ENCODE assay signal across 27 cellular contexts in the genomic region with DNA sequence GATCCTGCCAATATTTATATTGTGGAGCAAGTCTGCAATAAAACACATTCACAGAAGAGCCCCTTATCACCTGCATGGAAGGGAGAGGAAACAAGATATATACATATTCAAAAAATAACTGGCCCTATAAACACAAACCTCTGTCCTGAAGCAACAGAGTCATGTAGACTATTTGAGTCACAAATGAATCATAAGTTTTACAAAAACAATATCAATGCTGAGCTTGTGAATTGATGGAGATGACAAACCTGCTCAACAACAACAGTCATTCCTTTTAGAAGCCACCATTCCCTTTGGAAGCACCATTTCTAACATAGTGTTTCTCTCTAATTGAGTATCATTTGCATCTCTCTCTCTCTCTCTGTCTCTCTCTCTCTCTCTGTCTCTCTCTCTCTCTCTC.
"Had no signal": no experiment of that assay in that cellular context is flagged by ENCODE, and none has a peak within 500 bp of the region (broad histone marks: within the 10 kb centered on the region; RNA-seq: fewer than 3 reads in every experiment).

No MANE protein-coding gene starts in this region.

- H3K36me3 ChIP-seq: adrenal gland, ascending aorta, esophagus muscularis mucosa had no signal

- ATAC-seq: activated CD4-positive, alpha-beta T cell treated with anti-CD3 and anti-CD28 coated beads for 36 hours; activated CD8-positive, alpha-beta memory T cell treated with anti-CD3 and anti-CD28 coated beads, Interleukin-2, amount 10 ng/mL, durations not matched to agents 7 days and 5 days; activated CD8-positive, alpha-beta T cell treated with anti-CD3 and anti-CD28 coated beads, Interleukin-2, amount 10 ng/mL, durations not matched to agents 7 days and 5 days; activated naive CD8-positive, alpha-beta T cell treated with anti-CD3 and anti-CD28 coated beads, Interleukin-2, amount 50 U/mL, for 24 hours; effector memory CD8-positive, alpha-beta T cell; T-helper 17 cell had no signal

- H3K27me3 ChIP-seq: ascending aorta had no signal

- H3K27ac ChIP-seq: adrenal gland, ascending aorta, esophagus muscularis mucosa had no signal

- H3K4me1 ChIP-seq: adrenal gland, ascending aorta, esophagus muscularis mucosa had no signal

- DNase-seq: activated CD4-positive, alpha-beta memory T cell treated with anti-CD3 and anti-CD28 coated beads for 36 hours; activated CD4-positive, alpha-beta T cell treated with anti-CD3 and anti-CD28 coated beads for 36 hours; activated CD4-positive, alpha-beta T cell treated with anti-CD3 and anti-CD28 coated beads, Interleukin-2, amount 10 ng/mL, durations not matched to agents 24 days and 14 days; activated CD4-positive, CD25-positive, alpha-beta regulatory T cell; activated CD4-positive, CD25-positive, alpha-beta regulatory T cell treated with anti-CD3 and anti-CD28 coated beads, Interleukin-2, amount 50 U/mL, for 72 hours; activated CD8-positive, alpha-beta memory T cell treated with anti-CD3 and anti-CD28 coated beads, Interleukin-2, amount 10 ng/mL, durations not matched to agents 7 days and 5 days; activated CD8-positive, alpha-beta memory T cell treated with anti-CD3 and anti-CD28 coated beads, Interleukin-2, amount 50 U/mL, for 4 hours; activated CD8-positive, alpha-beta T cell treated with anti-CD3 and anti-CD28 coated beads, Interleukin-2, amount 10 ng/mL, durations not matched to agents 7 days and 5 days; activated effector memory CD4-positive, alpha-beta T cell treated with anti-CD3 and anti-CD28 coated beads, Interleukin-2, amount 50 U/mL, for 16 hours; activated naive CD4-positive, alpha-beta T cell treated with anti-CD3 and anti-CD28 coated beads for 36 hours; activated naive CD8-positive, alpha-beta T cell treated with anti-CD3 and anti-CD28 coated beads for 36 hours; activated naive CD8-positive, alpha-beta T cell treated with anti-CD3 and anti-CD28 coated beads, Interleukin-2, amount 50 U/mL, for 24 hours; activated T-cell treated with anti-CD3 and anti-CD28 coated beads, Interleukin-2, amount 50 U/mL, for 1 hour; activated T-cell treated with anti-CD3 and anti-CD28 coated beads, Interleukin-2, amount 50 U/mL, for 48 hours; adrenal gland; caudate nucleus; cortex of kidney; dermis blood vessel endothelial cell; effector CD4-positive, alpha-beta T cell; effector memory CD8-positive, alpha-beta T cell; head of caudate nucleus; hippocampal formation; T-helper 1 cell; T-helper 17 cell; T1000 had no signal

- H3K4me3 ChIP-seq: adrenal gland, ascending aorta, esophagus muscularis mucosa had no signal
